ENCODE assay signal across 8 cellular contexts in genomic region chr4:82373816-82374740, GRCh38. TPM values are rescaled to one million over a fixed set of nuclear protein-coding genes. Genes with fewer than 3 reads are reported as not detected.
DNase-seq lines count a peak whose midpoint lies in the region; ATAC-seq and TF ChIP-seq lines count a peak whose summit lies in the region.

Gene HNRNPD (minus strand): TSS chr4:82373991. CDS start chr4:82373678, 313 bp downstream.

- H3K36me3 Mint-ChIP-seq in activated T-helper 2 cell treated with anti-CD3 and anti-CD28 coated beads, Interferon-gamma antibody, Interleukin-2, Interleukin-4, amounts not matched to agents 10 μg/mL and 5 μg/mL and 100 μg/mL, durations not matched to agents 14 hours and 24 hours and 36 hours (ENCODE audit: low read depth), result peaks cover 63% of the 10 kb centered on the region
- H3K36me3 Mint-ChIP-seq in naive thymus-derived CD8-positive, alpha-beta T cell, result peaks cover 8 to 37% (median 12%) of the 10 kb centered on the region in 3 donors

- H3K27me3 Mint-ChIP-seq in activated T-helper 2 cell treated with anti-CD3 and anti-CD28 coated beads, Interferon-gamma antibody, Interleukin-2, Interleukin-4, amounts not matched to agents 10 μg/mL and 5 μg/mL and 100 μg/mL, durations not matched to agents 14 hours and 24 hours and 36 hours (ENCODE audit: low read depth), result no peaks in the 10 kb centered on the region
- H3K27me3 Mint-ChIP-seq in naive thymus-derived CD8-positive, alpha-beta T cell, result peaks cover 0 to 3% (median 0%) of the 10 kb centered on the region in 5 donors

- intact Hi-C loops in activated T-helper 2 cell treated with anti-CD3 and anti-CD28 coated beads, Interferon-gamma antibody, Interleukin-2, Interleukin-4, amounts not matched to agents 10 μg/mL and 5 μg/mL and 100 μg/mL, durations not matched to agents 14 hours and 24 hours and 36 hours (cut with micrococcal nuclease), result loop anchor here (1.0 to 5.0 kb wide), 8 partner anchors 13 to 1083 kb away; partner anchors contain the start of genes ENOPH1, HELQ, HNRNPDL and MRPS18C

- H3K27ac Mint-ChIP-seq in activated T-helper 2 cell treated with anti-CD3 and anti-CD28 coated beads, Interferon-gamma antibody, Interleukin-2, Interleukin-4, amounts not matched to agents 10 μg/mL and 5 μg/mL and 100 μg/mL, durations not matched to agents 14 hours and 24 hours and 36 hours, result peak within 1 kb of the TSS; percentile 96
- peak within 1 kb of the TSS; percentile 97 to 100 (median 98) for H3K27ac Mint-ChIP-seq in naive thymus-derived CD8-positive, alpha-beta T cell

- TF ChIP-seq CTCF in RWPE2 (IDR thresholded peaks at IDR 0.05; ENCODE audit: poor library complexity, severe bottlenecking) (no peak), fibroblast of mammary gland (conservative IDR thresholded peaks at IDR 0.05; ENCODE audit: control insufficient read depth, insufficient read depth, low read depth, low read length) (no peak)

- H3K4me1 ChIP-seq in RWPE2 (ENCODE audit: insufficient read depth, poor library complexity, severe bottlenecking), result peaks cover 21% of the 10 kb centered on the region

- peak within 1 kb of the TSS; percentile 94 for H3K27ac ChIP-seq in RWPE2 (ENCODE audit: poor library complexity, severe bottlenecking)

- peak within 1 kb of the TSS; percentile 95 for H3K4me3 Mint-ChIP-seq in activated T-helper 2 cell treated with anti-CD3 and anti-CD28 coated beads, Interferon-gamma antibody, Interleukin-2, Interleukin-4, amounts not matched to agents 10 μg/mL and 5 μg/mL and 100 μg/mL, durations not matched to agents 14 hours and 24 hours and 36 hours (ENCODE audit: low read depth)
- H3K4me3 Mint-ChIP-seq in naive thymus-derived CD8-positive, alpha-beta T cell, result peak within 1 kb of the TSS; percentile 91 to 99 (median 97)

- H3K9me3 Mint-ChIP-seq in activated T-helper 2 cell treated with anti-CD3 and anti-CD28 coated beads, Interferon-gamma antibody, Interleukin-2, Interleukin-4, amounts not matched to agents 10 μg/mL and 5 μg/mL and 100 μg/mL, durations not matched to agents 14 hours and 24 hours and 36 hours, result no peaks in the 10 kb centered on the region
- H3K9me3 Mint-ChIP-seq in naive thymus-derived CD8-positive, alpha-beta T cell, result no peaks in the 10 kb centered on the region

- no peaks in the 10 kb centered on the region for H3K9me3 ChIP-seq in RWPE2 (ENCODE audit: severe bottlenecking)

- H3K4me3 ChIP-seq in RWPE2 (ENCODE audit: severe bottlenecking) (peak within 1 kb of the TSS; percentile 89), fibroblast of mammary gland (ENCODE audit: control insufficient read depth, low read depth, low read length) (peak within 1 kb of the TSS; percentile 98)

- no peaks in the 10 kb centered on the region for H3K27me3 ChIP-seq in RWPE2 (ENCODE audit: insufficient read depth, poor library complexity, severe bottlenecking)

- ATAC-seq in RWPE2 (ENCODE audit: low read depth), result peak; percentile 87
- peak; percentile 87 to 90 for ATAC-seq in naive thymus-derived CD8-positive, alpha-beta T cell

- H3K36me3 ChIP-seq in RWPE2 (ENCODE audit: low read depth), result peaks cover 40% of the 10 kb centered on the region

- POLR2A ChIA-PET in naive thymus-derived CD8-positive, alpha-beta T cell (lab: Charles Lee), result interaction anchor here (0.5 to 6.7 kb wide), 23 partner anchors 8 to 902 kb away, joined by 3 to 193 read pairs (median 4); partner anchors contain the start of genes COPS4, ENOPH1, HNRNPDL and LIN54

- H3K4me1 Mint-ChIP-seq in activated T-helper 2 cell treated with anti-CD3 and anti-CD28 coated beads, Interferon-gamma antibody, Interleukin-2, Interleukin-4, amounts not matched to agents 10 μg/mL and 5 μg/mL and 100 μg/mL, durations not matched to agents 14 hours and 24 hours and 36 hours (ENCODE audit: low read depth), result peaks cover 24% of the 10 kb centered on the region
- H3K4me1 Mint-ChIP-seq in naive thymus-derived CD8-positive, alpha-beta T cell, result peaks cover 21 to 58% (median 52%) of the 10 kb centered on the region in 4 donors

- DNase-seq in EH (ENCODE audit: low read depth) (peak; percentile 100), H4 (ENCODE audit: low spot score) (peak; percentile 99), LoVo (ENCODE audit: low spot score) (peak; percentile 99), RWPE2 (ENCODE audit: low spot score) (peak; percentile 99), fibroblast of mammary gland (ENCODE audit: low read depth) (peak; percentile 100)
- DNase-seq in activated T-helper 2 cell treated with anti-CD3 and anti-CD28 coated beads, Interferon-gamma antibody, Interleukin-2, Interleukin-4, amounts not matched to agents 10 μg/mL and 5 μg/mL and 100 μg/mL, durations not matched to agents 14 hours and 24 hours and 36 hours (ENCODE audit: low spot score), result peak; percentile 94
- DNase-seq in naive thymus-derived CD8-positive, alpha-beta T cell, result peak; percentile 83 to 97 (median 91)
- peak; percentile 89 to 96 (median 92) for DNase-seq in stimulated activated naive CD4-positive, alpha-beta T cell (lab: John Stamatoyannopoulos, UW)

RNA-seq across cellular contexts. Expression of gene HNRNPD, which starts in this region (rescaled TPM):
- 38.7 and 39.2 TPM in 2 replicates for total RNA-seq in H4 (2014; rRNA removed; shearing (Covaris generic))
- total RNA-seq in activated T-helper 2 cell treated with anti-CD3 and anti-CD28 coated beads, Interferon-gamma antibody, Interleukin-2, Interleukin-4, amounts not matched to agents 10 μg/mL and 5 μg/mL and 100 μg/mL, durations not matched to agents 14 hours and 24 hours and 36 hours, result 461 and 489 TPM in 2 replicates
- 100 to 1,000 TPM; 295 to 310 TPM for total RNA-seq in naive thymus-derived CD8-positive, alpha-beta T cell
- polyA plus RNA-seq in naive thymus-derived CD8-positive, alpha-beta T cell, result 100 to 1,000 TPM; 176 to 292 (median 232) TPM

Comparison
In these comparisons a context has a peak if more than half of its experiments do, and no peak if none do; other contexts are left out.
1. Peak in every context shown above with its lines: DNase-seq, ATAC-seq, H3K4me3 ChIP-seq and H3K27ac ChIP-seq.